8 cellular contexts compared by ENCODE assay signal in the genomic region with DNA sequence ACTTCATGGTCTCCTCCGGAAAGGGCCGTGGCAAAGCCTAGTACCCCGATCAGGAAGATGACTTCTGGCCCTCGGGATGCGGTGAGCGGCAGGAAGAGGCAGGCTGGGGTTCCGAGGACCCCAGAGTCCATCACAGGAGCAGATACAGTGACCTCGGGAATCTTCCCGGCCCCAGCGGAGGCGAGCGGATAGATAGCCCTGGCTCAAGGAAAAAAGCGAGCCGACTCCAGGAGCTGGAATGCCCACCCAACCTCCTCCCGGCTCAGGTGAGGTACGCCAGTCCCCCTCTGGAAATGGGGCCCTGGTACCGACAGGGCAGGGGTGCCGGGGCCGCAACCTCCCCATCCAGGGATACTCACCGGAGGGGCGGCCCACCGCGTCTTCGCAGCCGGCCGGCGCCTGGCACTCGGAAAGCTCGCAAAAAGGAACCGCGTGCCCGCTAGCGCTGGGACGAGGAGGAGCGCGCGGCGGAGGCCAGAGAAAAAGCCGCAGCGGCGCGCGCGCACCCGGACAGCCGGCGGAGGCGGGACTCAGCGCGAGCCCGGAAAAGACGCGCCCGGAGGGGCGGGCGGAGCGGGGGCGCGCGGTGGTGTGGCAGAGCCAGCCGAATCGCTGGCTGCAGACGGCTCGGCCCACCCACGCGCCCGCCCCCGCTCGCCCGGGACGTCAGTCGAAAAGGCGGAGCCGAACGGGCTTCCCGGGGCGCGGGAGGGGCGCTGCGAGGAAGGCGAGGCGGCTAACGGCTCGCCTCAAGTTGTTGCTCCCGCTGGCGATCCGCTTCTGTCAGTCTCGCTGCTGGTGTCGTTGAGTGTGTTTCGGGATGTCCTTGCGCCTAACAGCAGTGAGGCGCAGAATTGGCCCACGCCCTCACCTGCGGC. TPM values are rescaled to one million over a fixed set of nuclear protein-coding genes. Genes with fewer than 3 reads are reported as not detected.
DNase-seq lines count a peak whose midpoint lies in the region; ATAC-seq and TF ChIP-seq lines count a peak whose summit lies in the region.

Gene ACSL4 (minus strand): TSS at position 478 of the 878 bp plus-strand sequence. CDS start 49,894 bp downstream, outside the sequence.

- under 1% methylated on average over 84 of the region's 94 CpGs for WGBS in right cardiac atrium

- H3K9ac ChIP-seq in rectal smooth muscle tissue (ENCODE audit: low read length) = peak within 1 kb of the TSS; percentile 56

- intact Hi-C loops in ascending aorta (cut with DNase I) = loop anchor here (1.0 to 10.0 kb wide), 4 partner anchors 49 to 272 kb away; partner anchors contain the start of gene TMEM164
- intact Hi-C loops in right cardiac atrium (cut with DNase I) = loop anchor here in 1 of 4 donors (10.0 kb wide), 1 partner anchor 122 kb away; no protein-coding TSS in a partner anchor
- intact Hi-C loops in uterus (cut with DNase I; ENCODE audit: low total_unique reads) = no loop called here

- H3K4me3 ChIP-seq in ascending aorta (peak within 1 kb of the TSS; percentile 52 to 67), right cardiac atrium (ENCODE audit: low read length) (peak within 1 kb of the TSS; percentile 96), rectal smooth muscle tissue (ENCODE audit: low read length) (peak within 1 kb of the TSS; percentile 84), uterus (peak within 1 kb of the TSS; percentile 66 to 71)

- DNase-seq in NCI-H1930 (lab: John Stamatoyannopoulos, UW) (peak; percentile 64 to 87), T-helper 22 cell (ENCODE audit: low read depth) (peak; percentile 77), ascending aorta (ENCODE audit: low spot score in 2 of 2) (peak; percentile 44 to 90), right cardiac atrium (peak; percentile 91 to 96 (median 96)), uterus (peak; percentile 86 to 88)

- no peaks in the 10 kb centered on the region for H3K36me3 ChIP-seq in ascending aorta
- H3K36me3 ChIP-seq in rectal smooth muscle tissue (ENCODE audit: control insufficient read depth, insufficient read depth, low read length) = no peaks in the 10 kb centered on the region
- no peaks in the 10 kb centered on the region for H3K36me3 ChIP-seq in uterus

- H3K27ac ChIP-seq in ascending aorta = peak within 1 kb of the TSS; percentile 78 to 82
- peak within 1 kb of the TSS; percentile 91 for H3K27ac ChIP-seq in right cardiac atrium (ENCODE audit: low read length)
- H3K27ac ChIP-seq in rectal smooth muscle tissue (ENCODE audit: low read depth, low read length) = peak within 1 kb of the TSS; percentile 80
- peak within 1 kb of the TSS; percentile 83 to 89 for H3K27ac ChIP-seq in uterus

- ATAC-seq in HG02884 (IDR thresholded peaks at IDR 0.05; ENCODE audit: unreplicated experiment) (peak; percentile 63), right cardiac atrium (peak; percentile 99 to 100)

- H3K27me3 ChIP-seq in ascending aorta = no peaks in the 10 kb centered on the region
- H3K27me3 ChIP-seq in right cardiac atrium (ENCODE audit: control insufficient read depth, insufficient read depth) = no peaks in the 10 kb centered on the region
- H3K27me3 ChIP-seq in rectal smooth muscle tissue (ENCODE audit: control insufficient read depth, insufficient read depth, low read length) = no peaks in the 10 kb centered on the region
- no peaks in the 10 kb centered on the region for H3K27me3 ChIP-seq in uterus

- TF ChIP-seq POLR2A in GM15510 (IDR thresholded peaks at IDR 0.05; ENCODE audit: borderline replicate concordance, extremely low read depth, insufficient read length) (peak; percentile 77), uterus (IDR thresholded peaks at IDR 0.05) (peak; percentile 71 to 81)

- TF ChIP-seq CTCF in ascending aorta (IDR thresholded peaks at IDR 0.05) (no peak), uterus (IDR thresholded peaks at IDR 0.05) (no peak)

- H3K9me3 ChIP-seq in ascending aorta (no peaks in the 10 kb centered on the region), right cardiac atrium (ENCODE audit: control insufficient read depth, low read length) (no peaks in the 10 kb centered on the region), uterus (no peaks in the 10 kb centered on the region)

- H3K4me1 ChIP-seq in ascending aorta (no peaks in the 10 kb centered on the region), right cardiac atrium (ENCODE audit: control insufficient read depth, insufficient read depth, low read length) (no peaks in the 10 kb centered on the region), rectal smooth muscle tissue (ENCODE audit: control insufficient read depth, insufficient read depth, low read length) (no peaks in the 10 kb centered on the region), uterus (no peaks in the 10 kb centered on the region)

RNA-seq across cellular contexts. Expression of gene ACSL4, which starts in this region (rescaled TPM):
- total RNA-seq in ascending aorta (18.5 TPM), right cardiac atrium (10 to 100 TPM; 41.8 to 56.1 (median 47.4) TPM), uterus (10 to 100 TPM in 3 of 4 donors, 1 to 10 TPM in 1; 8.5 to 55.6 (median 42.8) TPM)
- polyA plus RNA-seq in right cardiac atrium = 18.3 TPM

Comparison
In these comparisons a context has a peak if more than half of its experiments do, and no peak if none do; other contexts are left out.
1. Peak in every context shown above with its lines: DNase-seq, ATAC-seq, H3K4me3 ChIP-seq and H3K27ac ChIP-seq.